9 cellular contexts compared by ENCODE assay signal in the genomic region with DNA sequence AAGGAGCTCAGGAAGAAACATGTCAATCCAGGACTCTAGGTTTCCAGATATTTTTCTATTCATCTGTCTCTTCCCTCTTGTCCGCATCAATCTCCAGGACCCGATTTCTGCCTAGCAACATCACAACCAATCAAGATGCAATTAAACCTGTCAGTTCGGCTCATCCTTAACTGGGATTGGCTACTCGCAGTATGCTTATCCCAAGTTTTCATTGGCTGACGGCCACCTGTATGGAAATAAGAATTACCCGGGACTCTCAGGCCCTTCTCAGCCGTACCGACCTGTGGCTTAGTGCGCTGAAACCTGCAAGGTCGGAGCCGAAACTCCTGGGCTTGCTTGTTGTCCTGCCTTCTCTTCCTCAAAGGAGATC. TPM values are rescaled to one million over a fixed set of nuclear protein-coding genes. Genes with fewer than 3 reads are reported as not detected.
DNase-seq lines count a peak whose midpoint lies in the region; ATAC-seq and TF ChIP-seq lines count a peak whose summit lies in the region.
"Had no signal": no experiment of that assay in that cellular context is flagged by ENCODE, and none has a peak within 500 bp of the region (broad histone marks: within the 10 kb centered on the region; RNA-seq: fewer than 3 reads in every experiment).

No MANE protein-coding gene starts in this region.

- H3K27ac Mint-ChIP-seq in brain: peak overlapping the region; percentile 45 to 88 (median 59)

- peak; percentile 63 for ATAC-seq in GM21529 (IDR thresholded peaks at IDR 0.05; ENCODE audit: unreplicated experiment)
- peak; percentile 85 to 97 (median 92) for ATAC-seq in psoas muscle
- no peak for ATAC-seq in HG03025 (IDR thresholded peaks at IDR 0.05; ENCODE audit: low FRiP score, unreplicated experiment)
- no peak for ATAC-seq in HG03439 (IDR thresholded peaks at IDR 0.05; ENCODE audit: unreplicated experiment)

- intact Hi-C loops in psoas muscle (cut with DNase I): loop anchor here in 1 of 2 donors (10.0 kb wide), 1 partner anchor 269 kb away; no protein-coding TSS in a partner anchor

- H3K9me3 ChIP-seq in psoas muscle: no peaks in the 10 kb centered on the region
- H3K9me3 ChIP-seq: neutrophil had no signal

- H3K27ac ChIP-seq in psoas muscle: no peak overlapping the region
- H3K27ac ChIP-seq: neutrophil had no signal

- no peaks in the 10 kb centered on the region for H3K36me3 ChIP-seq in psoas muscle (ENCODE audit: insufficient read depth in 1 of 2, low read depth in 1 of 2)
- H3K36me3 ChIP-seq: neutrophil had no signal

- H3K27me3 ChIP-seq in psoas muscle (ENCODE audit: insufficient read depth in 3 of 3, low read length in 2 of 3): peaks cover 0 to 45% (median 9%) of the 10 kb centered on the region in 3 donors

- 9 to 20% (median 14%) methylated on average over 11 of the region's 11 CpGs for WGBS in psoas muscle, 3 donors

- H3K36me3 Mint-ChIP-seq in brain: no peaks in the 10 kb centered on the region

- peak; percentile 69 for DNase-seq in AG10803 (ENCODE audit: low read depth)
- peak; percentile 97 for DNase-seq in NCI-H226
- DNase-seq in hippocampal formation (lab: John Stamatoyannopoulos, UW): peak; percentile 60 to 91
- no peak for DNase-seq in psoas muscle

- H3K4me1 Mint-ChIP-seq in brain: peaks cover 57% of the 10 kb centered on the region

- no peaks in the 10 kb centered on the region for H3K4me1 ChIP-seq in psoas muscle

- H3K27me3 Mint-ChIP-seq in brain: peaks cover 76% of the 10 kb centered on the region

- TF ChIP-seq CTCF in AG10803 (conservative IDR thresholded peaks at IDR 0.05; ENCODE audit: low read length) (no peak), brain (conservative IDR thresholded peaks at IDR 0.05) (no peak), psoas muscle (IDR thresholded peaks at IDR 0.05) (no peak)

- H3K4me3 ChIP-seq in AG10803 (ENCODE audit: low read length): no peak overlapping the region
- H3K4me3 ChIP-seq in psoas muscle: peak overlapping the region; percentile 46

- peaks cover 0 to 4% (median 3%) of the 10 kb centered on the region in 5 experiments for H3K9me3 Mint-ChIP-seq in brain

- peak overlapping the region; percentile 51 to 82 (median 81) for H3K4me3 Mint-ChIP-seq in brain

RNA-seq across cellular contexts. Expression of a gene that starts 20.4 kb away (rescaled TPM):
- 614 TPM for polyA plus RNA-seq in brain (ENCODE audit: insufficient read depth, low read depth, low replicate concordance)
- 100 to 1,000 TPM; 349 to 495 (median 423) TPM for total RNA-seq in psoas muscle
- polyA plus RNA-seq in psoas muscle: 100 to 1,000 TPM; 396 to 646 (median 496) TPM

RNA-seq across cellular contexts. Expression of a gene that starts 31.0 kb away (rescaled TPM):
- polyA plus RNA-seq in brain (ENCODE audit: insufficient read depth, low read depth, low replicate concordance) (122 TPM), psoas muscle (100 to 1,000 TPM in 2 of 3 donors, 10 to 100 TPM in 1; 41.1 to 125 (median 124) TPM)
- 100 to 1,000 TPM; 180 to 255 (median 189) TPM for total RNA-seq in psoas muscle

RNA-seq across cellular contexts. Expression of a gene that starts 55.5 kb away (rescaled TPM):
- polyA plus RNA-seq in brain (ENCODE audit: insufficient read depth, low read depth, low replicate concordance): not detected
- total RNA-seq in psoas muscle: not detected
- not detected for polyA plus RNA-seq in psoas muscle

Comparison
In these comparisons a context has a peak if more than half of its experiments do, and no peak if none do; other contexts are left out.
1. DNase-seq: peak in AG10803 (single experiment), NCI-H226 (single experiment) and hippocampal formation (2 of 2); none in psoas muscle (0 of 2).
2. ATAC-seq: peak in GM21529 (single experiment) and psoas muscle (4 of 4); none in HG03025 (single experiment) and HG03439 (single experiment).